ENCODE assay signal across 20 cellular contexts in the genomic region with DNA sequence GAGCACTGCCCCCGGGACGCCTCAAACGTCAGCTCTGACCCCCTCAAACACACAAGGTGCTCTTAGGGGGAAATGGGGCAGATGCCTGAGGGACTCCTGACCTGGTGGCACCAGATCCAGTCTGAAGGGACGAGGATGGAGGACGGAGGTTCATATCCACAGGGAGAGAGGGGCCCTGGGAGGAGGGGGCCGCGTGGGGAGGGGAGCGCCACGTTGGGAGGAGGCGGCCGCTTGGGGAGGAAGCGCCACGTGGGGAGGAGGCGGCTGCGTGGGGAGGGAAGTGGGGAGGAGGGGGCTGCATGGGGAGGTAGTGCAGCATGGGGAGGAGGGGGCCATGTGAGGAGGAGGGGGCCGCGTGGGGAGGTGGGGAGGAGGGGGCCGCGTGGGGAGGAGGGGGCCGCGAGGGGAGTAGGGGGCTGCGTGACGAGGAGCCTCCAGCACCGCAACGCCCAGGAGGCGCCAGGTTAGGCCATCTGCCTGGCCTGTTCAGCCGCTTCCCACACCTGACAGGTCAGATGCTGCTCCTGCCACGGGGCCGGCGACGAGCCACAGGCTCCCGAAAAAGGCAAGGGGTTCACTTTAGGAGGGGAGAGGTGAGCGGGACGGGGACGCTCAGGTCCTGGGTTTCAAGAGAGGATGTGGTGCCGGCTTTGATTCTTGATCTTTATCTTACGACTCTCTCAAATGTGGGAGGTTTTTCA. TPM values are rescaled to one million over a fixed set of nuclear protein-coding genes. Genes with fewer than 3 reads are reported as not detected.
A peak's percentile ranks its signal among the peaks of the same experiment; 100 is the strongest.
DNase-seq lines count a peak whose midpoint lies in the region; ATAC-seq and TF ChIP-seq lines count a peak whose summit lies in the region.
"Had no signal": no experiment of that assay in that cellular context is flagged by ENCODE, and none has a peak within 500 bp of the region (broad histone marks: within the 10 kb centered on the region; RNA-seq: fewer than 3 reads in every experiment).

No MANE protein-coding gene starts in this region.

- H3K4me1 Mint-ChIP-seq in activated naive CD4-positive, alpha-beta T cell treated with anti-CD3 and anti-CD28 coated beads for 36 hours (ENCODE audit: low read depth): peaks cover 3% of the 10 kb centered on the region
- no peaks in the 10 kb centered on the region for H3K4me1 Mint-ChIP-seq in endothelial cell (ENCODE audit: unreplicated experiment)
- peaks cover 0 to 4% of the 10 kb centered on the region in 2 donors for H3K4me1 Mint-ChIP-seq in stimulated activated naive B cell treated with anti-CD40 and anti-IgM and Interleukin-4, amounts not matched to agents 10 μg/mL and 1 μg/mL and 100 μg/mL, for 72 hours

- H3K27me3 Mint-ChIP-seq in activated naive CD4-positive, alpha-beta T cell treated with anti-CD3 and anti-CD28 coated beads for 36 hours (ENCODE audit: low read depth): no peaks in the 10 kb centered on the region
- H3K27me3 Mint-ChIP-seq in endothelial cell (ENCODE audit: unreplicated experiment): peaks cover 9% of the 10 kb centered on the region
- H3K27me3 Mint-ChIP-seq in stimulated activated naive B cell treated with anti-CD40 and anti-IgM and Interleukin-4, amounts not matched to agents 10 μg/mL and 1 μg/mL and 100 μg/mL, for 72 hours: no peaks in the 10 kb centered on the region

- no peaks in the 10 kb centered on the region for H3K9me3 ChIP-seq in RWPE2 (ENCODE audit: severe bottlenecking)
- H3K9me3 ChIP-seq: MG63, Peyer's patch, right lobe of liver had no signal

- H3K36me3 ChIP-seq in RWPE2 (ENCODE audit: low read depth): peaks cover 18% of the 10 kb centered on the region
- H3K36me3 ChIP-seq: right lobe of liver had no signal

- TF ChIP-seq CTCF in RWPE2 (IDR thresholded peaks at IDR 0.05; ENCODE audit: poor library complexity, severe bottlenecking) (no peak), endothelial cell (IDR thresholded peaks at IDR 0.05; ENCODE audit: unreplicated experiment) (no peak)

- H3K4me1 ChIP-seq in RWPE2 (ENCODE audit: insufficient read depth, poor library complexity, severe bottlenecking): no peaks in the 10 kb centered on the region
- H3K4me1 ChIP-seq: Peyer's patch, right lobe of liver had no signal

- no peak overlapping the region for H3K4me3 Mint-ChIP-seq in activated naive CD4-positive, alpha-beta T cell treated with anti-CD3 and anti-CD28 coated beads for 36 hours
- peak overlapping the region; percentile 66 for H3K4me3 Mint-ChIP-seq in endothelial cell (ENCODE audit: unreplicated experiment)
- no peak overlapping the region for H3K4me3 Mint-ChIP-seq in stimulated activated naive B cell treated with anti-CD40 and anti-IgM and Interleukin-4, amounts not matched to agents 10 μg/mL and 1 μg/mL and 100 μg/mL, for 72 hours
- H3K4me3 Mint-ChIP-seq: T-helper 1 cell treated with Interleukin-12 subunit alpha and Interleukin-12 subunit beta and Interleukin-4 antibody, amounts not matched to agents 30 μg/mL and 1 μg/mL, for 36 hours had no signal

- intact Hi-C loops in activated naive CD4-positive, alpha-beta T cell treated with anti-CD3 and anti-CD28 coated beads for 36 hours (cut with micrococcal nuclease): no loop called here

- H3K36me3 Mint-ChIP-seq in activated naive CD4-positive, alpha-beta T cell treated with anti-CD3 and anti-CD28 coated beads for 36 hours (ENCODE audit: low read depth): peaks cover 15% of the 10 kb centered on the region
- H3K36me3 Mint-ChIP-seq in endothelial cell (ENCODE audit: low read depth, unreplicated experiment): peaks cover 14% of the 10 kb centered on the region
- peaks cover 17 to 26% of the 10 kb centered on the region in 2 donors for H3K36me3 Mint-ChIP-seq in stimulated activated naive B cell treated with anti-CD40 and anti-IgM and Interleukin-4, amounts not matched to agents 10 μg/mL and 1 μg/mL and 100 μg/mL, for 72 hours

- no peak overlapping the region for H3K4me3 ChIP-seq in RWPE2 (ENCODE audit: severe bottlenecking)
- H3K4me3 ChIP-seq: MG63, Peyer's patch, right lobe of liver had no signal

- no peaks in the 10 kb centered on the region for H3K9me3 Mint-ChIP-seq in activated naive CD4-positive, alpha-beta T cell treated with anti-CD3 and anti-CD28 coated beads for 36 hours
- H3K9me3 Mint-ChIP-seq in endothelial cell (ENCODE audit: unreplicated experiment): no peaks in the 10 kb centered on the region
- H3K9me3 Mint-ChIP-seq in stimulated activated naive B cell treated with anti-CD40 and anti-IgM and Interleukin-4, amounts not matched to agents 10 μg/mL and 1 μg/mL and 100 μg/mL, for 72 hours: no peaks in the 10 kb centered on the region
- H3K9me3 Mint-ChIP-seq: T-helper 1 cell treated with Interleukin-12 subunit alpha and Interleukin-12 subunit beta and Interleukin-4 antibody, amounts not matched to agents 30 μg/mL and 1 μg/mL, for 36 hours had no signal

- no peaks in the 10 kb centered on the region for H3K27me3 ChIP-seq in RWPE2 (ENCODE audit: insufficient read depth, poor library complexity, severe bottlenecking)
- H3K27me3 ChIP-seq: MG63, Peyer's patch, right lobe of liver had no signal

- H3K27ac Mint-ChIP-seq in activated naive CD4-positive, alpha-beta T cell treated with anti-CD3 and anti-CD28 coated beads for 36 hours: peak overlapping the region; percentile 53
- H3K27ac Mint-ChIP-seq in endothelial cell (ENCODE audit: unreplicated experiment): peak overlapping the region; percentile 84
- peak overlapping the region; percentile 85 for H3K27ac Mint-ChIP-seq in stimulated activated naive B cell treated with anti-CD40 and anti-IgM and Interleukin-4, amounts not matched to agents 10 μg/mL and 1 μg/mL and 100 μg/mL, for 72 hours
- H3K27ac Mint-ChIP-seq: T-helper 1 cell treated with Interleukin-12 subunit alpha and Interleukin-12 subunit beta and Interleukin-4 antibody, amounts not matched to agents 30 μg/mL and 1 μg/mL, for 36 hours had no signal

- DNase-seq in activated naive CD4-positive, alpha-beta T cell treated with anti-CD3 and anti-CD28 coated beads for 36 hours: no peak
- DNase-seq in activated naive CD4-positive, alpha-beta T cell treated with anti-CD3 and anti-CD28 coated beads, Interleukin-2, amount 50 U/mL, for 16 hours: no peak
- peak; percentile 60 for DNase-seq in RWPE2 (ENCODE audit: low spot score)
- no peak for DNase-seq in endothelial cell (ENCODE audit: low spot score)
- DNase-seq in stimulated activated naive B cell treated with anti-CD40 and anti-IgM and Interleukin-4, amounts not matched to agents 10 μg/mL and 1 μg/mL and 100 μg/mL, for 72 hours: no peak
- DNase-seq: activated gamma-delta T cell; effector CD8-positive, alpha-beta T cell; GOT3; MG63; NCI-H2107; stimulated activated CD4-positive, alpha-beta T cell treated with anti-CD3 and anti-CD28 coated beads, Interleukin-2, amount 100 ng/mL, for 48 hours had no signal

- no peak for ATAC-seq in RWPE2 (ENCODE audit: low read depth)
- ATAC-seq in stimulated activated naive B cell treated with anti-CD40 and anti-IgM and Interleukin-4, amounts not matched to agents 10 μg/mL and 1 μg/mL and 100 μg/mL, for 72 hours (replicated peaks): no peak
- no peak for ATAC-seq in GM21825 (IDR thresholded peaks at IDR 0.05; ENCODE audit: unreplicated experiment)
- ATAC-seq in GM21717 (IDR thresholded peaks at IDR 0.05; ENCODE audit: unreplicated experiment): no peak
- no peak for ATAC-seq in GM21529 (IDR thresholded peaks at IDR 0.05; ENCODE audit: unreplicated experiment)
- ATAC-seq: activated CD4-positive, CD25-positive, alpha-beta regulatory T cell treated with anti-CD3 and anti-CD28 coated beads, Interleukin-2, amount 50 U/mL, for 24 hours; left lobe of liver had no signal

- CTCF ChIA-PET in activated naive CD4-positive, alpha-beta T cell treated with anti-CD3 and anti-CD28 coated beads for 36 hours (lab: Charles Lee): no interaction called here

- H3K27ac ChIP-seq in RWPE2 (ENCODE audit: poor library complexity, severe bottlenecking): no peak overlapping the region
- H3K27ac ChIP-seq: Peyer's patch, right lobe of liver had no signal

RNA-seq across cellular contexts. Expression of a gene that starts 36.7 kb away (rescaled TPM):
- 1 to 10 TPM; 1.7 to 1.8 TPM for total RNA-seq in activated naive CD4-positive, alpha-beta T cell treated with anti-CD3 and anti-CD28 coated beads for 36 hours
- 1.5 TPM for total RNA-seq in endothelial cell (ENCODE audit: unreplicated experiment)
- total RNA-seq: myocyte had no signal
